Comparison of ENCODE assay signal across 12 cellular contexts in the genomic region with DNA sequence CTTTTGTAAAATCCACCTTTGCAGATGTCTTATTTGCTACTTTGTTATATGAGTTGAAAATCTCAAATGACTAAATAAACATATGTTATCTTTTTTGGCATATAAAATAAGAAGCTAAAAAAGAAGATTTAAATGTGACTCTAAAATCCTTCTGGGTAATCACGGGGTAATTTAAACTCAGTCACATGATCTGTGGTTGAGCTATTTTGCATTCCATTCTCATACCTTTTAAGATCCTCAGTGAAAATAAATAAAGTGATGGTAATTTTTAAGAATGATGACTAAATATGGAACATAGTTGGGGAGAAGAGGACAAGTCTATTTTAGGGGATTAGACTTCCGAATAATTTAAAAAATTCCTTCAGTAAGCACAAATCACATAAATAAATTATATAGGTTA.
"Had no signal": no experiment of that assay in that cellular context is flagged by ENCODE, and none has a peak within 500 bp of the region (broad histone marks: within the 10 kb centered on the region; RNA-seq: fewer than 3 reads in every experiment).

No MANE protein-coding gene starts in this region.

- ATAC-seq: foreskin keratinocyte had no signal

- H3K4me3 ChIP-seq: esophagus squamous epithelium, right atrium auricular region, smooth muscle cell had no signal

- H3K4me1 ChIP-seq: esophagus squamous epithelium, foreskin keratinocyte, right atrium auricular region had no signal

- H3K4me2 ChIP-seq: smooth muscle cell had no signal

- H3K9me3 ChIP-seq: esophagus squamous epithelium, right atrium auricular region had no signal

- DNase-seq: dermis blood vessel endothelial cell; esophagus squamous epithelium; foreskin keratinocyte; kidney glomerular epithelial cell; mesendoderm; naive B cell; posterior cingulate gyrus; stimulated activated CD4-positive, alpha-beta T cell treated with anti-CD3 and anti-CD28 coated beads, Interleukin-2, amount 100 ng/mL, for 48 hours; stimulated activated naive CD4-positive, alpha-beta T cell treated with Interleukin-2 at 50 U/mL for 16 hours; trophoblast cell had no signal

- H3K27ac ChIP-seq: esophagus squamous epithelium, foreskin keratinocyte, right atrium auricular region had no signal

- H3K27me3 ChIP-seq: esophagus squamous epithelium, foreskin keratinocyte, right atrium auricular region had no signal

- H3K36me3 ChIP-seq: esophagus squamous epithelium, right atrium auricular region had no signal
